In genomic region chr13:51148952-51149573, GRCh38 we compare ENCODE assay signal across 9 cellular contexts. TPM values are rescaled to one million over a fixed set of nuclear protein-coding genes. Genes with fewer than 3 reads are reported as not detected.
A peak's percentile ranks its signal among the peaks of the same experiment; 100 is the strongest.
DNase-seq lines count a peak whose midpoint lies in the region; ATAC-seq and TF ChIP-seq lines count a peak whose summit lies in the region.
"Had no signal": no experiment of that assay in that cellular context is flagged by ENCODE, and none has a peak within 500 bp of the region (broad histone marks: within the 10 kb centered on the region; RNA-seq: fewer than 3 reads in every experiment).

No MANE protein-coding gene starts in this region.

- intact Hi-C loops in body of pancreas (cut with DNase I) = loop anchor here (10.0 kb wide), 1 partner anchor 136 kb away; no protein-coding TSS in a partner anchor
- intact Hi-C loops in testis (cut with DNase I; ENCODE audit: low total_unique reads) = no loop called here

- WGBS in body of pancreas, 2 donors = 3 to 6% methylated on average over 4 of the region's 4 CpGs
- WGBS in testis, 2 donors = 19 to 29% methylated on average over 4 of the region's 4 CpGs

- TF ChIP-seq POLR2A in body of pancreas (IDR thresholded peaks at IDR 0.05) (no peak), testis (IDR thresholded peaks at IDR 0.05) (no peak)

- no peaks in the 10 kb centered on the region for H3K27me3 ChIP-seq in body of pancreas
- H3K27me3 ChIP-seq in testis = no peaks in the 10 kb centered on the region

- ATAC-seq in body of pancreas (peak; percentile 65), GM21723 (IDR thresholded peaks at IDR 0.05; ENCODE audit: unreplicated experiment) (no peak)

- no peaks in the 10 kb centered on the region for H3K36me3 ChIP-seq in body of pancreas (replicated peaks in 1 of 2; ENCODE audit: insufficient read depth in 1 of 2, low read depth in 2 of 2)
- no peaks in the 10 kb centered on the region for H3K36me3 ChIP-seq in testis (ENCODE audit: low read depth, missing control alignments)
- H3K36me3 ChIP-seq: SJSA1 had no signal

- H3K4me1 ChIP-seq in body of pancreas = no peaks in the 10 kb centered on the region
- no peaks in the 10 kb centered on the region for H3K4me1 ChIP-seq in testis

- no peak overlapping the region for H3K4me3 ChIP-seq in GM12864 (ENCODE audit: low read depth, low read length)
- H3K4me3 ChIP-seq in body of pancreas = no peak overlapping the region
- no peak overlapping the region for H3K4me3 ChIP-seq in testis
- H3K4me3 ChIP-seq: SJSA1 had no signal

- H3K9me3 ChIP-seq in body of pancreas (no peaks in the 10 kb centered on the region), testis (no peaks in the 10 kb centered on the region)
- H3K9me3 ChIP-seq: SJSA1 had no signal

- peak; percentile 2 for TF ChIP-seq CTCF in GM12864 (IDR thresholded peaks at IDR 0.05; ENCODE audit: low read depth, low read length, missing control alignments)
- peak; percentile 24 to 72 (median 61) for TF ChIP-seq CTCF in body of pancreas (IDR thresholded peaks at IDR 0.05)
- TF ChIP-seq CTCF in testis (IDR thresholded peaks at IDR 0.05) = peak in 2 of 3 experiments; percentile 37 to 43

- peak overlapping the region in 1 of 4 donors; percentile 16 for H3K27ac ChIP-seq in body of pancreas
- H3K27ac ChIP-seq in testis = no peak overlapping the region
- H3K27ac ChIP-seq: SJSA1 had no signal

- DNase-seq in GM12864 (ENCODE audit: low read depth) (no peak), NCI-H1694 treated with DMSO at 0.1 percent for 48 hours (lab: John Stamatoyannopoulos, UW) (peak; percentile 40), body of pancreas (peak; percentile 41 to 53 (median 48)), iPS-NIHi11 (ENCODE audit: low spot score) (peak; percentile 41), testis (peak; percentile 64), GM19238 (ENCODE audit: insufficient read length, low spot score) (no peak)
- DNase-seq in activated naive CD4-positive, alpha-beta T cell (lab: John Stamatoyannopoulos, UW) = no peak

RNA-seq across cellular contexts. Expression of gene C13orf42, which starts 38.0 kb away (rescaled TPM):
- total RNA-seq in body of pancreas (not detected), testis (1 to 10 TPM; 1.8 to 1.9 TPM)
- polyA plus RNA-seq in testis (ENCODE audit: insufficient read depth, low read depth, low replicate concordance) = 0.65 TPM
- total RNA-seq: SJSA1 had no signal

Comparison
In these comparisons a context has a peak if more than half of its experiments do, and no peak if none do; other contexts are left out.
1. DNase-seq: peak in NCI-H1694 treated with DMSO at 0.1 percent for 48 hours (single experiment), body of pancreas (4 of 4), iPS-NIHi11 (single experiment) and testis (single experiment); none in GM12864 (single experiment), GM19238 (single experiment) and activated naive CD4-positive, alpha-beta T cell (0 of 4).
2. CTCF ChIP-seq: peak in every context shown above with its lines; median percentile 61 in body of pancreas; 40 in testis; 2 in GM12864.